Comparison of ENCODE assay signal across 8 cellular contexts in the genomic region with DNA sequence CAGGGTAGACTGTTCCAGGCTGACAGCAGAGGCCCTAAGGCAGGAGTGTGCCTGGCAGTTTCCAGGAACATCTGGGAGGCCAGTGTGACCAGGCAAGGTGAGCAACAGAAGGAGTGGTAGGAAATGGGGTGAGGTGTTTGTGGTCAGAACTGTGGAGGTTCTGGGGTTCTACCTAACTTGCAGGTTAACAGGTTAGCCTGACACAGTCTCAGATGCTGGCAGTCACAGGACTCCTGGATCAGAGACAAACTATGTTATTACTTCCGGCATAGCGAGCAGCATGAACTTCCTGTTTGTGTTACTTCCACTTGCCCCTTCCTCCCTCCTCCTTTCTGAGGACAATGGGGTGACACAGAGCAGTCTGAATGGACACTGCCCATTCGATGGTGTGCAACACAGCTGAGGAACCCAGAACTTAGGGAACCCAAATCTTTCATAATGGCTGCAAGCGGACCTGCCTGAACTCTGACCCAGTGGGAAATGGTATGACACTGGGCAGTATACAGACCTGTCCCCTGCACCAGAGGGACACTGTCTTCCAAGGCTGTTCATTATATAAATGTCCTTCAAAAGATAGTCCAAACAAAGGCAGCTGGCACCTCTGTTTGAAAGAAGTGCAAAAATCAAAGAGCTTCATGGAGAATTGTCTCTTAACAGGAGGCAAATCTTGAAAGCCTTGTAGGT. TPM values are rescaled to one million over a fixed set of nuclear protein-coding genes. Genes with fewer than 3 reads are reported as not detected.
DNase-seq lines count a peak whose midpoint lies in the region; ATAC-seq and TF ChIP-seq lines count a peak whose summit lies in the region.

No MANE protein-coding gene starts in this region.

- intact Hi-C loops in mucosa of descending colon (cut with DNase I, micrococcal nuclease): no loop called here
- intact Hi-C loops in ascending aorta (cut with DNase I): no loop called here

- peak in 1 of 2 donors; percentile 14 for ATAC-seq in CD4-positive, CD25-positive, alpha-beta regulatory T cell (ENCODE audit: low read depth in 2 of 2)
- peak; percentile 33 for ATAC-seq in mucosa of descending colon
- ATAC-seq in HG03175 (IDR thresholded peaks at IDR 0.05; ENCODE audit: unreplicated experiment): no peak
- no peak for ATAC-seq in GM18505 (IDR thresholded peaks at IDR 0.05; ENCODE audit: unreplicated experiment)
- no peak for ATAC-seq in HG03045 (IDR thresholded peaks at IDR 0.05; ENCODE audit: unreplicated experiment)

- H3K27me3 Mint-ChIP-seq in CD4-positive, CD25-positive, alpha-beta regulatory T cell: peaks cover 13% of the 10 kb centered on the region

- no peaks in the 10 kb centered on the region for H3K36me3 ChIP-seq in CD4-positive, CD25-positive, alpha-beta regulatory T cell (ENCODE audit: control insufficient read depth, insufficient read depth, low read length)
- no peaks in the 10 kb centered on the region for H3K36me3 ChIP-seq in mucosa of descending colon (ENCODE audit: low read depth)
- H3K36me3 ChIP-seq in ascending aorta: no peaks in the 10 kb centered on the region

- H3K4me3 Mint-ChIP-seq in CD4-positive, CD25-positive, alpha-beta regulatory T cell: peak overlapping the region; percentile 44 to 85 (median 76)

- peak overlapping the region; percentile 34 for H3K27ac ChIP-seq in CD4-positive, CD25-positive, alpha-beta regulatory T cell (ENCODE audit: insufficient read depth, low read length, poor library complexity, severe bottlenecking)
- no peak overlapping the region for H3K27ac ChIP-seq in ascending aorta

- peak in 2 of 3 donors; percentile 33 to 79 for DNase-seq in CD4-positive, CD25-positive, alpha-beta regulatory T cell
- DNase-seq in M059J (ENCODE audit: low read depth) (peak; percentile 54), mucosa of descending colon (peak in 1 of 3 donors; percentile 43), ascending aorta (ENCODE audit: low spot score in 2 of 2) (no peak)
- peak; percentile 20 for DNase-seq in activated gamma-delta T cell treated with anti-CD3 and anti-CD28 coated beads, Interleukin-2, amount 50 U/mL, for 16 hours (ENCODE audit: low read depth)

- peak overlapping the region; percentile 10 for H3K4me3 ChIP-seq in CD4-positive, CD25-positive, alpha-beta regulatory T cell (ENCODE audit: low read depth, low read length)
- H3K4me3 ChIP-seq in mucosa of descending colon: no peak overlapping the region
- H3K4me3 ChIP-seq in ascending aorta: no peak overlapping the region

- TF ChIP-seq POLR2A in GM18505 (IDR thresholded peaks at IDR 0.05; ENCODE audit: borderline replicate concordance, extremely low read depth, insufficient read depth, insufficient read length): no peak

- no peaks in the 10 kb centered on the region for H3K9me3 ChIP-seq in CD4-positive, CD25-positive, alpha-beta regulatory T cell (ENCODE audit: control insufficient read depth in 2 of 2, low read length in 2 of 2)
- H3K9me3 ChIP-seq in mucosa of descending colon: no peaks in the 10 kb centered on the region
- no peaks in the 10 kb centered on the region for H3K9me3 ChIP-seq in ascending aorta

- TF ChIP-seq CTCF in mucosa of descending colon (IDR thresholded peaks at IDR 0.05) (no peak), ascending aorta (IDR thresholded peaks at IDR 0.05) (no peak)

- peak overlapping the region; percentile 85 to 96 (median 89) for H3K27ac Mint-ChIP-seq in CD4-positive, CD25-positive, alpha-beta regulatory T cell

- H3K36me3 Mint-ChIP-seq in CD4-positive, CD25-positive, alpha-beta regulatory T cell: no peaks in the 10 kb centered on the region

- peaks cover 12 to 33% (median 15%) of the 10 kb centered on the region in 4 donors for H3K4me1 Mint-ChIP-seq in CD4-positive, CD25-positive, alpha-beta regulatory T cell

- H3K27me3 ChIP-seq in CD4-positive, CD25-positive, alpha-beta regulatory T cell (ENCODE audit: control insufficient read depth, insufficient read depth, low read length): no peaks in the 10 kb centered on the region
- no peaks in the 10 kb centered on the region for H3K27me3 ChIP-seq in ascending aorta

- no peaks in the 10 kb centered on the region for H3K9me3 Mint-ChIP-seq in CD4-positive, CD25-positive, alpha-beta regulatory T cell

- peaks cover 21% of the 10 kb centered on the region for H3K4me1 ChIP-seq in CD4-positive, CD25-positive, alpha-beta regulatory T cell (ENCODE audit: control insufficient read depth, insufficient read depth, low read length, poor library complexity, severe bottlenecking)
- H3K4me1 ChIP-seq in mucosa of descending colon (ENCODE audit: low read depth): peaks cover 8% of the 10 kb centered on the region
- peaks cover 3 to 4% of the 10 kb centered on the region in 2 donors for H3K4me1 ChIP-seq in ascending aorta

RNA-seq across cellular contexts. Expression of a gene that starts 3.9 kb away (rescaled TPM):
- 108 TPM for total RNA-seq in CD4-positive, CD25-positive, alpha-beta regulatory T cell
- 10 to 100 TPM; 14.5 to 46.4 (median 31.1) TPM for polyA plus RNA-seq in CD4-positive, CD25-positive, alpha-beta regulatory T cell
- 130 and 183 TPM in 2 replicates for total RNA-seq in M059J (2014; rRNA removed; shearing (Covaris generic))
- total RNA-seq in mucosa of descending colon (100 to 1,000 TPM in 1 of 3 donors, 10 to 100 TPM in 2; 77.5 to 102 (median 78.1) TPM), ascending aorta (43.3 TPM)

RNA-seq across cellular contexts. Expression of a gene that starts 27.7 kb away (rescaled TPM):
- total RNA-seq in CD4-positive, CD25-positive, alpha-beta regulatory T cell: 15.2 TPM
- polyA plus RNA-seq in CD4-positive, CD25-positive, alpha-beta regulatory T cell: 10 to 100 TPM; 15.0 to 28.1 (median 20.3) TPM
- 5.5 and 12.2 TPM in 2 replicates for total RNA-seq in M059J (2014; rRNA removed; shearing (Covaris generic))
- total RNA-seq in mucosa of descending colon (10 to 100 TPM; 15.3 to 19.7 (median 15.8) TPM), ascending aorta (12.3 TPM)

RNA-seq across cellular contexts. Expression of a gene that starts 41.6 kb away (rescaled TPM):
- total RNA-seq in CD4-positive, CD25-positive, alpha-beta regulatory T cell: 5.5 TPM
- 1 to 10 TPM; 2.0 to 2.4 (median 2.2) TPM for polyA plus RNA-seq in CD4-positive, CD25-positive, alpha-beta regulatory T cell
- 3.2 and 8.0 TPM in 2 replicates for total RNA-seq in M059J (2014; rRNA removed; shearing (Covaris generic))
- total RNA-seq in mucosa of descending colon: 10 to 100 TPM; 21.0 to 23.0 (median 22.7) TPM
- total RNA-seq in ascending aorta: 2.9 TPM

RNA-seq across cellular contexts. Expression of a gene that starts 59.0 kb away (rescaled TPM):
- 54.3 TPM for total RNA-seq in CD4-positive, CD25-positive, alpha-beta regulatory T cell
- polyA plus RNA-seq in CD4-positive, CD25-positive, alpha-beta regulatory T cell: 100 to 1,000 TPM; 142 to 232 (median 167) TPM
- 143 and 186 TPM in 2 replicates for total RNA-seq in M059J (2014; rRNA removed; shearing (Covaris generic))
- total RNA-seq in mucosa of descending colon (100 to 1,000 TPM in 2 of 3 donors, 10 to 100 TPM in 1; 97.1 to 166 (median 100) TPM), ascending aorta (66.4 TPM)

Comparison
In these comparisons a context has a peak if more than half of its experiments do, and no peak if none do; other contexts are left out.
1. DNase-seq: peak in CD4-positive, CD25-positive, alpha-beta regulatory T cell (2 of 3), M059J (single experiment) and activated gamma-delta T cell treated with anti-CD3 and anti-CD28 coated beads, Interleukin-2, amount 50 U/mL, for 16 hours (single experiment); none in ascending aorta (0 of 2).